ENCODE assay signal across 2 cellular contexts in genomic region chr11:106507645-106508306, GRCh38.
TF ChIP-seq lines count a peak whose summit lies in the region.

No MANE protein-coding gene starts in this region.

TF ChIP-seq in HepG2, 621 proteins besides CTCF, POLR2A, EP300 and RAD21 (continued from another document):
- TF ChIP-seq MAFK (conservative IDR thresholded peaks at IDR 0.05 in 1 of 2, IDR thresholded peaks at IDR 0.05 in 1 of 2; ENCODE audit: low read length in 2 of 2) (peak; percentile 73 to 85), SP5 (CRISPR knock-in tag; IDR thresholded peaks at IDR 0.05; ENCODE audit: borderline replicate concordance, low read depth) (no peak), ZNF383 (CRISPR knock-in tag; IDR thresholded peaks at IDR 0.05; ENCODE audit: borderline replicate concordance) (no peak)

TF ChIP-seq in K562, 482 proteins besides CTCF, POLR2A, EP300 and RAD21 (continued from another document):
- TF ChIP-seq ZNF592 (IDR thresholded peaks at IDR 0.05) (no peak), ZBTB12 (CRISPR knock-in tag; IDR thresholded peaks at IDR 0.05) (no peak), ARID2 (IDR thresholded peaks at IDR 0.05) (no peak), BMI1 (IDR thresholded peaks at IDR 0.05; ENCODE audit: low read length) (no peak), CEBPG (CRISPR knock-in tag; IDR thresholded peaks at IDR 0.05) (no peak), CEBPG (tag; conservative IDR thresholded peaks at IDR 0.05 in 1 of 2, IDR thresholded peaks at IDR 0.05 in 1 of 2) (no peak), USF1 (CRISPR knock-in tag; IDR thresholded peaks at IDR 0.05) (no peak), RHOXF2B (CRISPR knock-in tag; conservative IDR thresholded peaks at IDR 0.05) (no peak), PTBP1 (IDR thresholded peaks at IDR 0.05; ENCODE audit: low read depth, low read length) (no peak), PHB (CRISPR knock-in tag; IDR thresholded peaks at IDR 0.05) (no peak), MTA3 (IDR thresholded peaks at IDR 0.05; ENCODE audit: borderline replicate concordance) (no peak), CSDE1 (IDR thresholded peaks at IDR 0.05) (no peak), MAFF (IDR thresholded peaks at IDR 0.05; ENCODE audit: low read length) (peak; percentile 43), MAFG (tag; conservative IDR thresholded peaks at IDR 0.05) (peak; percentile 36; the same call in 1 of the 2 replicates), RFX7 (CRISPR knock-in tag; IDR thresholded peaks at IDR 0.05) (no peak), ZC3H11A (IDR thresholded peaks at IDR 0.05; ENCODE audit: low read depth, low read length) (no peak), NFE2 (IDR thresholded peaks at IDR 0.05; ENCODE audit: low read depth) (no peak), ZNF316 (IDR thresholded peaks at IDR 0.05) (peak; percentile 33; the same call in 1 of the 2 replicates), ZNF77 (CRISPR knock-in tag; IDR thresholded peaks at IDR 0.05) (no peak), AFF4 (CRISPR knock-in tag; IDR thresholded peaks at IDR 0.05) (no peak), ZNF436 (CRISPR knock-in tag; IDR thresholded peaks at IDR 0.05) (no peak), MAFK (IDR thresholded peaks at IDR 0.05; ENCODE audit: low read length) (0 out of 2 replicates have a peak, but pooled peaks have one; percentile 39)
TF ChIP-seq in K562: peak in this region for 4.
